In the genomic region with DNA sequence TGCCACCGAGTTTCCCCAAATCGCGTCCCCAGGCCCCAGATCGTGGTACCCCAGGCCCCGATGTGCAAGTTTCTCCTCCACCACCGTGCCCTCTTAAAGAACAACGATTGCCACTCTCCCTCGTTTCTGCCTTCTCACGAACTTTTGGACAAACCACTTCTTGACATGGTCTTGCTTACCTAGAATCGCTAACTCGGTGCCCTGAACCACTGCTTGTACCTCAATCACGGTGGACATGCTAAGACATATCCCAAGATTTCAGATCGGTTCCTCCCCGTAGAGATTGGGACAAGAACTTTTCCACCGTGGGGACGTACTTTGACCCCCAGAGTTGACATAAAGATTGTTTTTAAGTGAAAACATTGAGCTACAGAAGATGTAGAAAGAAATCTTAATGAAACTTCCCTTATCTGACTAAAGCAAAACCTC, we compare ENCODE assay signal across 9 cellular contexts. TPM values are rescaled to one million over a fixed set of nuclear protein-coding genes. Genes with fewer than 3 reads are reported as not detected.
DNase-seq lines count a peak whose midpoint lies in the region; ATAC-seq, FAIRE-seq and TF ChIP-seq lines count a peak whose summit lies in the region.
"Had no signal": no experiment of that assay in that cellular context is flagged by ENCODE, and none has a peak within 500 bp of the region (broad histone marks: within the 10 kb centered on the region; RNA-seq: fewer than 3 reads in every experiment).

No MANE protein-coding gene starts in this region.

- H3K27ac ChIP-seq in K562 (ENCODE audit: extremely low read depth, low read depth, low read length) (peak overlapping the region; percentile 88), mucosa of rectum (ENCODE audit: low read depth in 2 of 2, low read length in 2 of 2) (peak overlapping the region; percentile 93 to 99)

- POLR2A ChIA-PET in K562 (lab: Yijun Ruan, JAX): no interaction called here

- intact Hi-C loops in K562 (cut with micrococcal nuclease): loop anchor here (2.0 to 5.0 kb wide), 4 partner anchors 15 to 231 kb away; a partner anchor contains a TSS

- peak overlapping the region; percentile 95 for H3K4me2 ChIP-seq in K562 (ENCODE audit: insufficient read depth, low read length)

- TF ChIP-seq RAD21 in K562 (CRISPR knock-in tag; conservative IDR thresholded peaks at IDR 0.05 in 1 of 2, IDR thresholded peaks at IDR 0.05 in 1 of 2): no peak

- H3K36me3 ChIP-seq in K562 (ENCODE audit: control insufficient read depth, insufficient read depth, low read length): peaks cover 4% of the 10 kb centered on the region; the same call in 2 of the 3 replicates
- no peaks in the 10 kb centered on the region for H3K36me3 ChIP-seq in mucosa of rectum (ENCODE audit: control insufficient read depth in 2 of 2, insufficient read depth in 2 of 2, low read length in 2 of 2)

- TF ChIP-seq POLR2A in K562 (conservative IDR thresholded peaks at IDR 0.05): no peak

- peaks cover 19 to 38% of the 10 kb centered on the region in 2 experiments for H3K4me1 ChIP-seq in K562 (replicated peaks in 1 of 2; ENCODE audit: control insufficient read depth in 2 of 2, insufficient read depth in 2 of 2, low read length in 2 of 2)
- H3K4me1 ChIP-seq in mucosa of rectum (ENCODE audit: control insufficient read depth in 2 of 2, insufficient read depth in 2 of 2, low read length in 2 of 2): peaks cover 9 to 11% of the 10 kb centered on the region in 2 donors

- H2AFZ ChIP-seq in K562 (ENCODE audit: low read depth, low read length): peak overlapping the region; percentile 94

- no peak for TF ChIP-seq EP300 in K562 (IDR thresholded peaks at IDR 0.05; ENCODE audit: low read length)

- H3K79me2 ChIP-seq in K562 (ENCODE audit: control insufficient read depth, insufficient read depth, low read length): peaks cover 42% of the 10 kb centered on the region

- CTCF ChIA-PET in K562 (lab: Yijun Ruan, JAX; ENCODE audit: low intra/inter-chr PET ratio): no interaction called here

- H3K27me3 ChIP-seq in K562 (ENCODE audit: control insufficient read depth in 2 of 2, insufficient read depth in 2 of 2, low read length in 2 of 2): no peaks in the 10 kb centered on the region
- H3K27me3 ChIP-seq in mucosa of rectum (ENCODE audit: control insufficient read depth in 2 of 2, insufficient read depth in 2 of 2, low read length in 2 of 2): no peaks in the 10 kb centered on the region

- H3K9me3 ChIP-seq in K562 (replicated peaks; ENCODE audit: control insufficient read depth, insufficient read depth, low read depth, low read length) (no peaks in the 10 kb centered on the region), mucosa of rectum (ENCODE audit: control insufficient read depth in 2 of 2, low read length in 2 of 2) (no peaks in the 10 kb centered on the region)

- no peaks in the 10 kb centered on the region; the same call in 1 of the 2 replicates for H4K20me1 ChIP-seq in K562 (replicated peaks; ENCODE audit: control insufficient read depth, insufficient read depth, low read length)

- peak; percentile 49 for FAIRE-seq in K562 (lab: Jason Lieb, UNC)
- FAIRE-seq: islet of Langerhans had no signal

- TF ChIP-seq CTCF in AG09309 (IDR thresholded peaks at IDR 0.05; ENCODE audit: control insufficient read depth, insufficient read depth, low read depth, low read length, missing control alignments): no peak
- no peak for TF ChIP-seq CTCF in K562 (IDR thresholded peaks at IDR 0.05 in 2 of 3, conservative IDR thresholded peaks at IDR 0.05 in 1 of 3; ENCODE audit: insufficient read depth in 2 of 3, low read depth in 1 of 3, low read length in 3 of 3)

- 36% methylated on average over 16 of the region's 16 CpGs for WGBS in K562 (ENCODE audit: insufficient coverage, low coverage, missing lambda C conversion rate)

- BruUV-seq in K562 (replicated peaks; lab: Mats Ljungman, UMichigan): no TSS peak

- H3K4me3 ChIP-seq in AG09309 (ENCODE audit: control insufficient read depth, low read depth, low read length) (peak overlapping the region; percentile 67), K562 (peak overlapping the region; percentile 87), mucosa of rectum (ENCODE audit: low read length in 2 of 2) (peak overlapping the region; percentile 85 to 95)

- in situ Hi-C loops in K562 (cut with MboI): no loop called here

- ATAC-seq in HG02885 (IDR thresholded peaks at IDR 0.05; ENCODE audit: poor library complexity, unreplicated experiment) (peak; percentile 9), K562 (no peak), GM18858 (IDR thresholded peaks at IDR 0.05; ENCODE audit: unreplicated experiment) (no peak)

- H3K9ac ChIP-seq in K562 (ENCODE audit: insufficient read depth in 1 of 2, low read depth in 2 of 2, low read length in 2 of 2): peak overlapping the region; percentile 85 to 97
- peak overlapping the region; percentile 75 to 95 for H3K9ac ChIP-seq in mucosa of rectum (ENCODE audit: low read depth in 1 of 2, low read length in 2 of 2)

- H3K9me1 ChIP-seq in K562 (ENCODE audit: control insufficient read depth, insufficient read depth, low read length): no peaks in the 10 kb centered on the region

- DNase-seq in AG09309 (ENCODE audit: low read depth) (no peak), K562 (ENCODE audit: extremely low read depth in 1 of 4, low spot score in 3 of 4) (peak in 2 of 4 experiments; percentile 33 to 45), NCI-H82 (lab: John Stamatoyannopoulos, UW) (no peak), UCSD-AML1 (lab: John Stamatoyannopoulos, UW; ENCODE audit: unreplicated experiment) (no peak)
- DNase-seq in activated effector memory CD4-positive, alpha-beta T cell treated with Interleukin-2 at 50 U/mL for 16 hours: no peak

TF ChIP-seq in K562, 482 proteins besides CTCF, POLR2A, EP300 and RAD21 (continues in another document):
- TF ChIP-seq THRAP3 (IDR thresholded peaks at IDR 0.05; ENCODE audit: borderline replicate concordance) (no peak), ELF1 (tag; IDR thresholded peaks at IDR 0.05) (peak; percentile 15), NR4A1 (CRISPR knock-in tag; IDR thresholded peaks at IDR 0.05) (no peak), NR4A1 (tag; IDR thresholded peaks at IDR 0.05) (peak; percentile 74; the same call in 1 of the 2 replicates), PURB (CRISPR knock-in tag; IDR thresholded peaks at IDR 0.05; ENCODE audit: low read depth) (0 out of 2 replicates have a peak, but pooled peaks have one; percentile 77), DNMT1 (IDR thresholded peaks at IDR 0.05) (peak; percentile 75; the same call in 1 of the 2 replicates)
- TF ChIP-seq, protein P1, sequence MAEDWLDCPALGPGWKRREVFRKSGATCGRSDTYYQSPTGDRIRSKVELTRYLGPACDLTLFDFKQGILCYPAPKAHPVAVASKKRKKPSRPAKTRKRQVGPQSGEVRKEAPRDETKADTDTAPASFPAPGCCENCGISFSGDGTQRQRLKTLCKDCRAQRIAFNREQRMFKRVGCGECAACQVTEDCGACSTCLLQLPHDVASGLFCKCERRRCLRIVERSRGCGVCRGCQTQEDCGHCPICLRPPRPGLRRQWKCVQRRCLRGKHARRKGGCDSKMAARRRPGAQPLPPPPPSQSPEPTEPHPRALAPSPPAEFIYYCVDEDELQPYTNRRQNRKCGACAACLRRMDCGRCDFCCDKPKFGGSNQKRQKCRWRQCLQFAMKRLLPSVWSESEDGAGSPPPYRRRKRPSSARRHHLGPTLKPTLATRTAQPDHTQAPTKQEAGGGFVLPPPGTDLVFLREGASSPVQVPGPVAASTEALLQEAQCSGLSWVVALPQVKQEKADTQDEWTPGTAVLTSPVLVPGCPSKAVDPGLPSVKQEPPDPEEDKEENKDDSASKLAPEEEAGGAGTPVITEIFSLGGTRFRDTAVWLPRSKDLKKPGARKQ (CRISPR knock-in tag; IDR thresholded peaks at IDR 0.05): peak; percentile 90
- TF ChIP-seq, protein P2, sequence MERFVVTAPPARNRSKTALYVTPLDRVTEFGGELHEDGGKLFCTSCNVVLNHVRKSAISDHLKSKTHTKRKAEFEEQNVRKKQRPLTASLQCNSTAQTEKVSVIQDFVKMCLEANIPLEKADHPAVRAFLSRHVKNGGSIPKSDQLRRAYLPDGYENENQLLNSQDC (CRISPR knock-in tag; IDR thresholded peaks at IDR 0.05): no peak

RNA-seq across cellular contexts. Expression of a gene that starts 0.5 kb away (rescaled TPM):
- 53.8 and 57.1 TPM in 2 replicates for total RNA-seq in K562 (2011; cell fraction: chromatin; rRNA removed; ENCODE audit: low replicate concordance)
- 29.0 and 32.2 TPM in 2 replicates for total RNA-seq in K562 (2011; cell fraction: nucleolus; rRNA removed)
- total RNA-seq in K562 (2011; cell fraction: nucleoplasm; rRNA removed): 34.5 and 41.2 TPM in 2 replicates
- total RNA-seq in K562 (2014; rRNA removed): 23.9 and 26.4 TPM in 2 replicates
- total RNA-seq in K562 (2014; rRNA removed; fragmentation: Illumina TruSeq; extraction: Trizol): 34.0 TPM in 2 replicates
- 38.9 and 40.5 TPM in 2 replicates for total RNA-seq in K562 (2015; rRNA removed; fragmentation: Illumina TruSeq; extraction: Trizol)
- total RNA-seq in K562 (2021): 33.0 and 33.8 TPM in 2 replicates
- 16.9 and 22.4 TPM in 2 replicates for polyA plus RNA-seq in K562 (2011; rRNA removed)
- 13.3 and 18.4 TPM in 2 replicates for polyA plus RNA-seq in K562 (2011; cell fraction: cytosol; rRNA removed)
- 12.9 and 17.7 TPM in 2 replicates for polyA plus RNA-seq in K562 (2011; cell fraction: nucleus; rRNA removed)
- 20.5 and 21.0 TPM in 2 replicates for polyA plus RNA-seq in K562 (2012)
- polyA plus RNA-seq in K562 (2014; fragmentation: Illumina TruSeq; extraction: Trizol): 22.8 and 30.9 TPM in 2 replicates
- 10 to 100 TPM; 11.9 to 13.4 TPM for polyA plus RNA-seq in K562 (2014; fragmentation: Nextera tagmentation; extraction: Ambion mirVana)
- 18.0 and 18.7 TPM in 2 replicates for polyA plus RNA-seq in K562 (2014; rRNA removed)
- 29.5 and 40.3 TPM in 2 replicates for polyA minus RNA-seq in K562 (2011; rRNA and poly(A)+ RNA removed)
- 24.2 and 28.1 TPM in 2 replicates for polyA minus RNA-seq in K562 (2011; cell fraction: cytosol; rRNA and poly(A)+ RNA removed)
- polyA minus RNA-seq in K562 (2011; cell fraction: nucleus; rRNA and poly(A)+ RNA removed): 17.8 and 38.4 TPM in 2 replicates
